In the genomic region with DNA sequence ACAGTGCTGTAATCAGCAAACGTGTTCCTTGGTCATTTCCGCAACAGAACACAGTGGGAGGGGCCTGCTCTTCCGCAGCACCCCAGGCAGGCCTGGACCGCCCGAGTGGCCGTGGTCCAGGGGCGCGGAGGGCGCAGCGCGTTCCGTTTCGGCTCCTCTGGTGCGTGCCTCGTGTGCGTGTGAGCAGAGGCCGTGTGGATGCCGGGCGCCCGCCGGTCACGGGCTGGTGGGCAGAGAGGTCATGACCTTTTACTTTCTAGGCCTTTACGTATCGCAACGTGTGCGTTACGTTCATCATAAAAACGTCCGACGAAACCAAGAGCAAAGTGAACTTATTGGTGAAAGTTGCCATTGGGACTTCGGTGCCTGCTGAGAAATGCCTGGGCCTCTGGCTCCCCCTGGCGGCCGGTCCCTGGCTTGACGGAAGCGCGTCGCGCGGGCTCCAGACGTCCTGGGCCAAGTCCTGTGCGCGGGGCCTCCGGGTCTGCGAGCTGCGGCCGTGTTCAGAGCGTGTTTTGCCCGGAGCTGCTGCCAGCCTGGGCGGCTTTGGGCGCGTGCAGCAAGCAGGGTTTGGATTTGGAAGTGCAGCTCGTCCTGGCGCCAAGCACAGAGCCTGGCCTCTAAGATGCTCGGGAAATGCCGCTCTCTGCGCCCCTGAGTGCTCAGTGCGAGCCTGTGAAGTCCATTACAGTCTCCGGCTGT, we compare ENCODE assay signal across 8 cellular contexts. TPM values are rescaled to one million over a fixed set of nuclear protein-coding genes. Genes with fewer than 3 reads are reported as not detected.
DNase-seq lines count a peak whose midpoint lies in the region; ATAC-seq and TF ChIP-seq lines count a peak whose summit lies in the region.

No MANE protein-coding gene starts in this region.

- H3K36me3 ChIP-seq in RWPE2 (ENCODE audit: low read depth): no peaks in the 10 kb centered on the region

- no peaks in the 10 kb centered on the region for H3K9me3 ChIP-seq in RWPE2 (ENCODE audit: severe bottlenecking)

- H3K4me3 Mint-ChIP-seq in neural crest cell: no peak overlapping the region
- peak overlapping the region; percentile 32 for H3K4me3 Mint-ChIP-seq in stimulated activated naive CD8-positive, alpha-beta T cell treated with anti-CD3 and anti-CD28 coated beads, Interleukin-15, Interleukin-2, amounts not matched to agents 100 ng/mL and 50 ng/mL, for 24 hours

- no peaks in the 10 kb centered on the region for H3K9me3 Mint-ChIP-seq in neural crest cell
- no peaks in the 10 kb centered on the region for H3K9me3 Mint-ChIP-seq in stimulated activated naive CD8-positive, alpha-beta T cell treated with anti-CD3 and anti-CD28 coated beads, Interleukin-15, Interleukin-2, amounts not matched to agents 100 ng/mL and 50 ng/mL, for 24 hours

- H3K27ac Mint-ChIP-seq in neural crest cell (ENCODE audit: unreplicated experiment): no peak overlapping the region
- H3K27ac Mint-ChIP-seq in stimulated activated naive CD8-positive, alpha-beta T cell treated with anti-CD3 and anti-CD28 coated beads, Interleukin-15, Interleukin-2, amounts not matched to agents 100 ng/mL and 50 ng/mL, for 24 hours: no peak overlapping the region

- DNase-seq in GDM1 (lab: John Stamatoyannopoulos, UW) (peak; percentile 62), HT1080 (ENCODE audit: low read depth) (peak; percentile 75), RWPE2 (ENCODE audit: low spot score) (no peak), fibroblast of the aortic adventitia (ENCODE audit: low read depth) (peak; percentile 92), neural crest cell (ENCODE audit: low read depth, low spot score) (peak; percentile 87)
- peak; percentile 78 for DNase-seq in activated T-helper 9 cell treated with anti-CD3 and anti-CD28 coated beads, Interleukin-2, amount 50 U/mL, for 16 hours (ENCODE audit: low read depth)

- ATAC-seq in RWPE2 (ENCODE audit: low read depth) (peak; percentile 82), HG03442 (IDR thresholded peaks at IDR 0.05; ENCODE audit: unreplicated experiment) (no peak)

- peaks cover 6% of the 10 kb centered on the region for H3K4me1 Mint-ChIP-seq in neural crest cell
- H3K4me1 Mint-ChIP-seq in stimulated activated naive CD8-positive, alpha-beta T cell treated with anti-CD3 and anti-CD28 coated beads, Interleukin-15, Interleukin-2, amounts not matched to agents 100 ng/mL and 50 ng/mL, for 24 hours (ENCODE audit: low read depth): peaks cover 15% of the 10 kb centered on the region

- H3K4me1 ChIP-seq in RWPE2 (ENCODE audit: insufficient read depth, poor library complexity, severe bottlenecking): no peaks in the 10 kb centered on the region

- H3K4me3 ChIP-seq in RWPE2 (ENCODE audit: severe bottlenecking): no peak overlapping the region
- peak overlapping the region; percentile 40 for H3K4me3 ChIP-seq in fibroblast of the aortic adventitia (ENCODE audit: low read depth, low read length)

- H3K36me3 Mint-ChIP-seq in neural crest cell (ENCODE audit: low read depth): no peaks in the 10 kb centered on the region
- no peaks in the 10 kb centered on the region for H3K36me3 Mint-ChIP-seq in stimulated activated naive CD8-positive, alpha-beta T cell treated with anti-CD3 and anti-CD28 coated beads, Interleukin-15, Interleukin-2, amounts not matched to agents 100 ng/mL and 50 ng/mL, for 24 hours (ENCODE audit: low read depth)

- TF ChIP-seq CTCF in RWPE2 (IDR thresholded peaks at IDR 0.05; ENCODE audit: poor library complexity, severe bottlenecking) (peak; percentile 91), fibroblast of the aortic adventitia (IDR thresholded peaks at IDR 0.05; ENCODE audit: insufficient read depth, low read length) (peak; percentile 90), neural crest cell (conservative IDR thresholded peaks at IDR 0.05) (peak; percentile 98)

- no peaks in the 10 kb centered on the region for H3K27me3 ChIP-seq in RWPE2 (ENCODE audit: insufficient read depth, poor library complexity, severe bottlenecking)

- peaks cover 9% of the 10 kb centered on the region for H3K27me3 Mint-ChIP-seq in neural crest cell (ENCODE audit: low read depth)
- peaks cover 3% of the 10 kb centered on the region for H3K27me3 Mint-ChIP-seq in stimulated activated naive CD8-positive, alpha-beta T cell treated with anti-CD3 and anti-CD28 coated beads, Interleukin-15, Interleukin-2, amounts not matched to agents 100 ng/mL and 50 ng/mL, for 24 hours

- no peak overlapping the region for H3K27ac ChIP-seq in RWPE2 (ENCODE audit: poor library complexity, severe bottlenecking)

RNA-seq across cellular contexts. Expression of a gene that starts 34.4 kb away (rescaled TPM):
- 4.2 TPM in 2 replicates for total RNA-seq in HT1080 (2014; rRNA removed; shearing (Covaris generic))
- polyA plus RNA-seq in HT1080 (2015; cell fraction: cytosol; rRNA removed): 9.0 and 9.4 TPM in 2 replicates
- 36.3 and 49.1 TPM in 2 replicates for polyA plus RNA-seq in HT1080 (2015; cell fraction: nucleus; rRNA removed)
- 56.5 and 57.9 TPM in 2 replicates for total RNA-seq in fibroblast of the aortic adventitia (ENCODE audit: low replicate concordance)
- 18.2 and 19.2 TPM in 2 replicates for total RNA-seq in neural crest cell
